ENCODE assay signal across 22 cellular contexts in genomic region chr22:27157090-27157489, GRCh38.
DNase-seq lines count a peak whose midpoint lies in the region; ATAC-seq and TF ChIP-seq lines count a peak whose summit lies in the region.
"Had no signal": no experiment of that assay in that cellular context is flagged by ENCODE, and none has a peak within 500 bp of the region (broad histone marks: within the 10 kb centered on the region; RNA-seq: fewer than 3 reads in every experiment).

No MANE protein-coding gene starts in this region.

- TF ChIP-seq CTCF in brain (conservative IDR thresholded peaks at IDR 0.05), result no peak
- no peak for TF ChIP-seq CTCF in neural cell (IDR thresholded peaks at IDR 0.05; ENCODE audit: poor library complexity, severe bottlenecking)

- H3K36me3 Mint-ChIP-seq in brain, result no peaks in the 10 kb centered on the region
- H3K36me3 Mint-ChIP-seq: CD4-positive, CD25-positive, alpha-beta regulatory T cell; CD8-positive, alpha-beta T cell had no signal

- peaks cover 16% of the 10 kb centered on the region for H3K27me3 Mint-ChIP-seq in brain

- H3K27me3 ChIP-seq in BLaER1 treated with 17β-estradiol and CSF1 and Interleukin-3, amounts not matched to agents 10 nM and 100 nM, result no peaks in the 10 kb centered on the region
- no peaks in the 10 kb centered on the region for H3K27me3 ChIP-seq in neural cell (ENCODE audit: insufficient read depth, low read depth, low read length)
- H3K27me3 ChIP-seq: BE2C had no signal

- H3K4me3 Mint-ChIP-seq in brain, result peak overlapping the region in 1 of 5 experiments; percentile 72
- H3K4me3 Mint-ChIP-seq: CD4-positive, CD25-positive, alpha-beta regulatory T cell; CD8-positive, alpha-beta T cell; HFFc6 had no signal

- H3K36me3 ChIP-seq in BLaER1 treated with 17β-estradiol and CSF1 and Interleukin-3, amounts not matched to agents 10 nM and 100 nM, result no peaks in the 10 kb centered on the region
- no peaks in the 10 kb centered on the region for H3K36me3 ChIP-seq in neural cell (ENCODE audit: insufficient read depth, low read length)
- H3K36me3 ChIP-seq: BE2C had no signal

- no peak overlapping the region for H2AFZ ChIP-seq in neural cell (ENCODE audit: low read depth, low read length)
- H2AFZ ChIP-seq: GM23248 had no signal

- peak overlapping the region in 8 of 11 experiments; percentile 44 to 72 (median 50); a peak in 15 of 22 replicates for H3K4me2 ChIP-seq in BLaER1 treated with 17β-estradiol and CSF1 and Interleukin-3, amounts not matched to agents 10 nM and 100 nM
- H3K4me2 ChIP-seq in neural cell (ENCODE audit: low read length), result no peak overlapping the region
- H3K4me2 ChIP-seq: A549 had no signal

- no peaks in the 10 kb centered on the region for H3F3A ChIP-seq in neural cell (ENCODE audit: insufficient read depth, low read length, poor library complexity, severe bottlenecking)

- TF ChIP-seq RAD21 in neural cell (conservative IDR thresholded peaks at IDR 0.05), result no peak

- peaks cover 5 to 18% (median 8%) of the 10 kb centered on the region in 5 experiments for H3K9me3 Mint-ChIP-seq in brain
- H3K9me3 Mint-ChIP-seq: HFFc6 had no signal

- no peak overlapping the region for H3K27ac ChIP-seq in BLaER1 treated with 17β-estradiol and CSF1 and Interleukin-3, amounts not matched to agents 10 nM and 100 nM
- peak overlapping the region; percentile 23 for H3K27ac ChIP-seq in neural cell (ENCODE audit: low read length)
- H3K27ac ChIP-seq: C4-2B, GM23248 had no signal

- no peak overlapping the region for H3K9ac ChIP-seq in BLaER1 treated with 17β-estradiol and CSF1 and Interleukin-3, amounts not matched to agents 10 nM and 100 nM
- H3K9ac ChIP-seq in neural cell (ENCODE audit: low read length), result no peak overlapping the region
- H3K9ac ChIP-seq: GM23248 had no signal

- no peaks in the 10 kb centered on the region for H4K20me1 ChIP-seq in BLaER1 treated with 17β-estradiol and CSF1 and Interleukin-3, amounts not matched to agents 10 nM and 100 nM
- no peaks in the 10 kb centered on the region for H4K20me1 ChIP-seq in neural cell (ENCODE audit: insufficient read depth)

- H3K27ac Mint-ChIP-seq in brain, result peak overlapping the region; percentile 61 to 98 (median 81)
- H3K27ac Mint-ChIP-seq: CD4-positive, CD25-positive, alpha-beta regulatory T cell; CD8-positive, alpha-beta T cell; HFFc6 had no signal

- H3K4me3 ChIP-seq in BLaER1 treated with 17β-estradiol and CSF1 and Interleukin-3, amounts not matched to agents 10 nM and 100 nM, result no peak overlapping the region
- no peak overlapping the region for H3K4me3 ChIP-seq in neural cell (ENCODE audit: low read length)
- H3K4me3 ChIP-seq: A549, GM23248 had no signal

- H3K4me1 Mint-ChIP-seq in brain, result peaks cover 54% of the 10 kb centered on the region
- H3K4me1 Mint-ChIP-seq: CD4-positive, CD25-positive, alpha-beta regulatory T cell had no signal

- no peak for TF ChIP-seq EP300 in neural cell (conservative IDR thresholded peaks at IDR 0.05; ENCODE audit: poor library complexity, severe bottlenecking)

- no peaks in the 10 kb centered on the region for H3K9me2 ChIP-seq in neural cell (ENCODE audit: insufficient read depth, low read length)

- H3K4me1 ChIP-seq in BLaER1 treated with 17β-estradiol and CSF1 and Interleukin-3, amounts not matched to agents 10 nM and 100 nM, result peaks cover 6 to 43% (median 27%) of the 10 kb centered on the region in 10 experiments; a peak in 16 of 20 replicates
- H3K4me1 ChIP-seq: A549, BE2C, Caco-2 had no signal

- peaks cover 0 to 13% (median 0%) of the 10 kb centered on the region in 11 experiments; a peak in 7 of 22 replicates for H3K9me3 ChIP-seq in BLaER1 treated with 17β-estradiol and CSF1 and Interleukin-3, amounts not matched to agents 10 nM and 100 nM (replicated peaks in 1 of 11)
- no peaks in the 10 kb centered on the region for H3K9me3 ChIP-seq in neural cell (ENCODE audit: low read length)
- H3K9me3 ChIP-seq: A549, BE2C, Caco-2 had no signal

- no peak for DNase-seq in NCI-H748 treated with DMSO at 0.1 percent for 48 hours (lab: John Stamatoyannopoulos, UW)
- DNase-seq in HPDE6-E6E7 (ENCODE audit: extremely low spot score), result no peak
- DNase-seq: 8988T; ACHN; AML-193; BE2C; Caco-2; CD4-positive, CD25-positive, alpha-beta regulatory T cell; CD8-positive, alpha-beta T cell; DMS153; DND-41; GM23248; H7; HFFc6 had no signal

- ATAC-seq in HG03378 (IDR thresholded peaks at IDR 0.05; ENCODE audit: unreplicated experiment) (no peak), GM19463 (IDR thresholded peaks at IDR 0.05; ENCODE audit: unreplicated experiment) (no peak)
- ATAC-seq: A549; CD8-positive, alpha-beta T cell; HCT116 had no signal

- no peaks in the 10 kb centered on the region for H3K79me2 ChIP-seq in neural cell (replicated peaks; ENCODE audit: insufficient read depth, low read length)

TF ChIP-seq in neural cell, 6 proteins besides CTCF, POLR2A, EP300 and RAD21:
- TF ChIP-seq MXI1 (conservative IDR thresholded peaks at IDR 0.05; ENCODE audit: poor library complexity, severe bottlenecking), result no peak
- no peak for TF ChIP-seq REST (IDR thresholded peaks at IDR 0.05; ENCODE audit: borderline replicate concordance)
- TF ChIP-seq POLR2AphosphoS5 (IDR thresholded peaks at IDR 0.05), result no peak
- TF ChIP-seq SMC3 (conservative IDR thresholded peaks at IDR 0.05; ENCODE audit: poor library complexity), result no peak
- no peak for TF ChIP-seq EZH2 (IDR thresholded peaks at IDR 0.05; ENCODE audit: borderline replicate concordance, insufficient read depth, low read length, poor library complexity, severe bottlenecking)
- TF ChIP-seq TAF1 (IDR thresholded peaks at IDR 0.05; ENCODE audit: low read depth), result no peak
